Comparison of ENCODE assay signal across 9 cellular contexts in genomic region chr5:37738057-37738691, GRCh38.
DNase-seq lines count a peak whose midpoint lies in the region; ATAC-seq and TF ChIP-seq lines count a peak whose summit lies in the region.
"Had no signal": no experiment of that assay in that cellular context is flagged by ENCODE, and none has a peak within 500 bp of the region (broad histone marks: within the 10 kb centered on the region; RNA-seq: fewer than 3 reads in every experiment).

No MANE protein-coding gene starts in this region.

- POLR2A ChIA-PET in activated CD8-positive, alpha-beta T cell treated with anti-CD3 and anti-CD28 coated beads for 36 hours (lab: Charles Lee): interaction anchor here (2.9 kb wide), 1 partner anchor 15 kb away, joined by 10 read pairs; no protein-coding TSS in a partner anchor

- no peak overlapping the region for H3K4me3 Mint-ChIP-seq in activated CD8-positive, alpha-beta T cell treated with anti-CD3 and anti-CD28 coated beads for 36 hours

- H3K27me3 Mint-ChIP-seq in activated CD8-positive, alpha-beta T cell treated with anti-CD3 and anti-CD28 coated beads for 36 hours: no peaks in the 10 kb centered on the region

- no peaks in the 10 kb centered on the region for H3K9me3 Mint-ChIP-seq in activated CD8-positive, alpha-beta T cell treated with anti-CD3 and anti-CD28 coated beads for 36 hours
- H3K9me3 Mint-ChIP-seq: CD8-positive, alpha-beta memory T cell had no signal

- no peak for TF ChIP-seq CTCF in activated CD8-positive, alpha-beta T cell treated with anti-CD3 and anti-CD28 coated beads for 36 hours (IDR thresholded peaks at IDR 0.05)

- no peak overlapping the region for H3K27ac Mint-ChIP-seq in activated CD8-positive, alpha-beta T cell treated with anti-CD3 and anti-CD28 coated beads for 36 hours

- intact Hi-C loops in activated CD8-positive, alpha-beta T cell treated with anti-CD3 and anti-CD28 coated beads for 36 hours (cut with micrococcal nuclease): loop anchor here (2.0 kb wide), 1 partner anchor 17 kb away; no protein-coding TSS in a partner anchor

- peaks cover 41% of the 10 kb centered on the region for H3K36me3 Mint-ChIP-seq in activated CD8-positive, alpha-beta T cell treated with anti-CD3 and anti-CD28 coated beads for 36 hours (ENCODE audit: low read depth)

- peaks cover 17% of the 10 kb centered on the region for H3K4me1 Mint-ChIP-seq in activated CD8-positive, alpha-beta T cell treated with anti-CD3 and anti-CD28 coated beads for 36 hours (ENCODE audit: low read depth)

- DNase-seq in NCI-H748 (lab: John Stamatoyannopoulos, UW; ENCODE audit: unreplicated experiment): peak; percentile 35
- DNase-seq in NCI-H748 treated with DMSO at 0.1 percent for 48 hours (lab: John Stamatoyannopoulos, UW): no peak
- peak; percentile 85 for DNase-seq in H4 (ENCODE audit: low spot score)
- peak; percentile 92 for DNase-seq in LoVo (ENCODE audit: low spot score)
- peak; percentile 47 for DNase-seq in activated CD8-positive, alpha-beta T cell treated with anti-CD3 and anti-CD28 coated beads for 36 hours
- peak; percentile 79 for DNase-seq in kidney glomerular epithelial cell (lab: John Stamatoyannopoulos, UW)
- no peak for DNase-seq in NCI-H1092 (lab: John Stamatoyannopoulos, UW)
- no peak for DNase-seq in T-helper 9 cell

- ATAC-seq in activated CD8-positive, alpha-beta T cell treated with anti-CD3 and anti-CD28 coated beads for 36 hours: peak; percentile 68

- CTCF ChIA-PET in activated CD8-positive, alpha-beta T cell treated with anti-CD3 and anti-CD28 coated beads for 36 hours (lab: Charles Lee): interaction anchor here (2.5 kb wide), 1 partner anchor 15 kb away, joined by 10 read pairs; no protein-coding TSS in a partner anchor

Comparison
In these comparisons a context has a peak if more than half of its experiments do, and no peak if none do; other contexts are left out.
1. DNase-seq: peak in NCI-H748 (single experiment), H4 (single experiment), LoVo (single experiment), activated CD8-positive, alpha-beta T cell treated with anti-CD3 and anti-CD28 coated beads for 36 hours (single experiment) and kidney glomerular epithelial cell (single experiment); none in NCI-H748 treated with DMSO at 0.1 percent for 48 hours (single experiment), NCI-H1092 (single experiment) and T-helper 9 cell (single experiment).